Comparison of ENCODE assay signal across 1 cellular context in genomic region chr13:27183561-27184147, GRCh38.
TF ChIP-seq lines count a peak whose summit lies in the region.

No MANE protein-coding gene starts in this region.

TF ChIP-seq in SK-N-SH, 30 proteins besides CTCF, POLR2A, EP300 and RAD21 (continued from another document):
- TF ChIP-seq, protein P1, sequence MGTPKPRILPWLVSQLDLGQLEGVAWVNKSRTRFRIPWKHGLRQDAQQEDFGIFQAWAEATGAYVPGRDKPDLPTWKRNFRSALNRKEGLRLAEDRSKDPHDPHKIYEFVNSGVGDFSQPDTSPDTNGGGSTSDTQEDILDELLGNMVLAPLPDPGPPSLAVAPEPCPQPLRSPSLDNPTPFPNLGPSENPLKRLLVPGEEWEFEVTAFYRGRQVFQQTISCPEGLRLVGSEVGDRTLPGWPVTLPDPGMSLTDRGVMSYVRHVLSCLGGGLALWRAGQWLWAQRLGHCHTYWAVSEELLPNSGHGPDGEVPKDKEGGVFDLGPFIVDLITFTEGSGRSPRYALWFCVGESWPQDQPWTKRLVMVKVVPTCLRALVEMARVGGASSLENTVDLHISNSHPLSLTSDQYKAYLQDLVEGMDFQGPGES (IDR thresholded peaks at IDR 0.05; ENCODE audit: low read depth, low read length), result no peak
- no peak for TF ChIP-seq MXI1 (IDR thresholded peaks at IDR 0.05; ENCODE audit: low read depth, low read length)
- no peak for TF ChIP-seq RFX5 (IDR thresholded peaks at IDR 0.05; ENCODE audit: low read length)
- TF ChIP-seq JUND (IDR thresholded peaks at IDR 0.05), result no peak
- no peak for TF ChIP-seq REST (IDR thresholded peaks at IDR 0.05; ENCODE audit: low read depth, low read length)
